1 cellular context compared by ENCODE assay signal in the genomic region with DNA sequence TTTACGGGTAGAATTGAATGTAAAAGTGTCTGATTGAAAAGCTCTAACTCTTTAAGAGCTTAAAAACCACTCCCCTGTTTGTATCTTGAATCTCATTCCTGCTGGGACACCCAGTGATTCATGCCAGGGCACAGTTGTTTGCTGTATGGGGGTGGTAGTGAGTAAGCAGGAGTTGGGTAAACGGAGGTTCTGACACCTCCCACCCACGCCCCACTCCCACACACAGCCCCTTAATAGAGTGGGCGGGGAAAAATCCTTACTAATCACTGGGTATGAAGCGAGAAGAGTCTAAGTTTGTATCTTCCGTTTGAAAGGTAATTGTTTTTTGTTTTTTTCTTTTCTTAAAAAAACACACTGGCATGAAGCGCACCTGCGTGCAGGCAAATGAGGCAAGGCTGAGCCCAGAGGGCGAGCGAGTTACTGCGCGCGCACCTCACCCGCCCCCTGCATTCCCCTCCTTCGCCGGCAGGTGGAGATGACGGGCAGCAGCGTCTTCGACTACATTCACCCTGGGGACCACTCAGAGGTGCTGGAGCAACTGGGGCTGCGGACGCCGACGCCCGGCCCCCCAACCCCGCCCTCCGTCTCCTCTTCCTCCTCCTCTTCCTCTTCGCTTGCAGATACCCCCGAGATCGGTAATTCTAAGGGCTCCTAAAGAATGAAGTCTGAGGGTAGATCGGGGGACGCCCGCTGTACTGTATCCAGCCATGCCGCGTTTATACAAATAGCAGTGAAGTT.
TF ChIP-seq lines count a peak whose summit lies in the region.

No MANE protein-coding gene starts in this region.

TF ChIP-seq in HEK293, 187 proteins besides CTCF, POLR2A, EP300 and RAD21 (continued from another document and continues in another):
- TF ChIP-seq SCRT1 (tag by site-specific recombination; IDR thresholded peaks at IDR 0.05; ENCODE audit: borderline replicate concordance) = no peak
- peak; percentile 75; the same call in 1 of the 2 replicates for TF ChIP-seq ZNF423 (tag by site-specific recombination; IDR thresholded peaks at IDR 0.05)
- TF ChIP-seq ZNF768 (tag by site-specific recombination; IDR thresholded peaks at IDR 0.05) = no peak
- no peak for TF ChIP-seq ZNF521 (tag by site-specific recombination; IDR thresholded peaks at IDR 0.05)
- no peak for TF ChIP-seq PRDM1 (tag by site-specific recombination; IDR thresholded peaks at IDR 0.05)
- TF ChIP-seq SCRT2 (tag by site-specific recombination; IDR thresholded peaks at IDR 0.05) = no peak
- TF ChIP-seq, protein P1, sequence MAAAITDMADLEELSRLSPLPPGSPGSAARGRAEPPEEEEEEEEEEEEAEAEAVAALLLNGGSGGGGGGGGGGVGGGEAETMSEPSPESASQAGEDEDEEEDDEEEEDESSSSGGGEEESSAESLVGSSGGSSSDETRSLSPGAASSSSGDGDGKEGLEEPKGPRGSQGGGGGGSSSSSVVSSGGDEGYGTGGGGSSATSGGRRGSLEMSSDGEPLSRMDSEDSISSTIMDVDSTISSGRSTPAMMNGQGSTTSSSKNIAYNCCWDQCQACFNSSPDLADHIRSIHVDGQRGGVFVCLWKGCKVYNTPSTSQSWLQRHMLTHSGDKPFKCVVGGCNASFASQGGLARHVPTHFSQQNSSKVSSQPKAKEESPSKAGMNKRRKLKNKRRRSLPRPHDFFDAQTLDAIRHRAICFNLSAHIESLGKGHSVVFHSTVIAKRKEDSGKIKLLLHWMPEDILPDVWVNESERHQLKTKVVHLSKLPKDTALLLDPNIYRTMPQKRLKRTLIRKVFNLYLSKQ (tag by site-specific recombination; IDR thresholded peaks at IDR 0.05; ENCODE audit: borderline replicate concordance) = no peak
- TF ChIP-seq, protein P2, sequence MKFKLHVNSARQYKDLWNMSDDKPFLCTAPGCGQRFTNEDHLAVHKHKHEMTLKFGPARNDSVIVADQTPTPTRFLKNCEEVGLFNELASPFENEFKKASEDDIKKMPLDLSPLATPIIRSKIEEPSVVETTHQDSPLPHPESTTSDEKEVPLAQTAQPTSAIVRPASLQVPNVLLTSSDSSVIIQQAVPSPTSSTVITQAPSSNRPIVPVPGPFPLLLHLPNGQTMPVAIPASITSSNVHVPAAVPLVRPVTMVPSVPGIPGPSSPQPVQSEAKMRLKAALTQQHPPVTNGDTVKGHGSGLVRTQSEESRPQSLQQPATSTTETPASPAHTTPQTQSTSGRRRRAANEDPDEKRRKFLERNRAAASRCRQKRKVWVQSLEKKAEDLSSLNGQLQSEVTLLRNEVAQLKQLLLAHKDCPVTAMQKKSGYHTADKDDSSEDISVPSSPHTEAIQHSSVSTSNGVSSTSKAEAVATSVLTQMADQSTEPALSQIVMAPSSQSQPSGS (tag by site-specific recombination; IDR thresholded peaks at IDR 0.05; ENCODE audit: low read depth) = no peak
- TF ChIP-seq ZNF501 (tag by site-specific recombination; IDR thresholded peaks at IDR 0.05) = no peak
- TF ChIP-seq FEZF1 (tag by site-specific recombination; IDR thresholded peaks at IDR 0.05) = no peak
- TF ChIP-seq TRIM28 (IDR thresholded peaks at IDR 0.05; ENCODE audit: borderline replicate concordance, low read length) = no peak
- TF ChIP-seq SP3 (tag by site-specific recombination; IDR thresholded peaks at IDR 0.05) = peak; percentile 78
- peak; percentile 6; the same call in 1 of the 2 replicates for TF ChIP-seq ZFP37 (tag by site-specific recombination; IDR thresholded peaks at IDR 0.05)
- TF ChIP-seq, protein P3, sequence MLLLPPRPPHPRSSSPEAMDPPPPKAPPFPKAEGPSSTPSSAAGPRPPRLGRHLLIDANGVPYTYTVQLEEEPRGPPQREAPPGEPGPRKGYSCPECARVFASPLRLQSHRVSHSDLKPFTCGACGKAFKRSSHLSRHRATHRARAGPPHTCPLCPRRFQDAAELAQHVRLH (tag by site-specific recombination; IDR thresholded peaks at IDR 0.05) = no peak
- no peak for TF ChIP-seq YY1 (tag by site-specific recombination; IDR thresholded peaks at IDR 0.05)
- TF ChIP-seq, protein P4, sequence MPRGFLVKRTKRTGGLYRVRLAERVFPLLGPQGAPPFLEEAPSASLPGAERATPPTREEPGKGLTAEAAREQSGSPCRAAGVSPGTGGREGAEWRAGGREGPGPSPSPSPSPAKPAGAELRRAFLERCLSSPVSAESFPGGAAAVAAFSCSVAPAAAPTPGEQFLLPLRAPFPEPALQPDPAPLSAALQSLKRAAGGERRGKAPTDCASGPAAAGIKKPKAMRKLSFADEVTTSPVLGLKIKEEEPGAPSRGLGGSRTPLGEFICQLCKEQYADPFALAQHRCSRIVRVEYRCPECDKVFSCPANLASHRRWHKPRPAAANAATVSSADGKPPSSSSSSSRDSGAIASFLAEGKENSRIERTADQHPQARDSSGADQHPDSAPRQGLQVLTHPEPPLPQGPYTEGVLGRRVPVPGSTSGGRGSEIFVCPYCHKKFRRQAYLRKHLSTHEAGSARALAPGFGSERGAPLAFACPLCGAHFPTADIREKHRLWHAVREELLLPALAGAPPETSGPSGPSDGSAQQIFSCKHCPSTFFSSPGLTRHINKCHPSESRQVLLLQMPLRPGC (tag by site-specific recombination; IDR thresholded peaks at IDR 0.05) = no peak
- TF ChIP-seq GLIS2 (tag by site-specific recombination; IDR thresholded peaks at IDR 0.05) = no peak
- TF ChIP-seq ZNF544 (tag by site-specific recombination; IDR thresholded peaks at IDR 0.05) = no peak
- TF ChIP-seq HOXC10 (CRISPR knock-in tag; IDR thresholded peaks at IDR 0.05) = no peak
- no peak for TF ChIP-seq ZNF146 (tag by site-specific recombination; IDR thresholded peaks at IDR 0.05)
- no peak for TF ChIP-seq GFI1B (tag by site-specific recombination; IDR thresholded peaks at IDR 0.05)
- no peak for TF ChIP-seq ZNF138 (tag by site-specific recombination; IDR thresholded peaks at IDR 0.05; ENCODE audit: borderline replicate concordance)
- TF ChIP-seq ZXDB (tag by site-specific recombination; IDR thresholded peaks at IDR 0.05) = peak; percentile 47; the same call in 1 of the 2 replicates
- no peak for TF ChIP-seq ZNF658 (tag by site-specific recombination; IDR thresholded peaks at IDR 0.05)
- TF ChIP-seq ZNF830 (tag by site-specific recombination; IDR thresholded peaks at IDR 0.05; ENCODE audit: low read depth) = no peak
- TF ChIP-seq, protein P5, sequence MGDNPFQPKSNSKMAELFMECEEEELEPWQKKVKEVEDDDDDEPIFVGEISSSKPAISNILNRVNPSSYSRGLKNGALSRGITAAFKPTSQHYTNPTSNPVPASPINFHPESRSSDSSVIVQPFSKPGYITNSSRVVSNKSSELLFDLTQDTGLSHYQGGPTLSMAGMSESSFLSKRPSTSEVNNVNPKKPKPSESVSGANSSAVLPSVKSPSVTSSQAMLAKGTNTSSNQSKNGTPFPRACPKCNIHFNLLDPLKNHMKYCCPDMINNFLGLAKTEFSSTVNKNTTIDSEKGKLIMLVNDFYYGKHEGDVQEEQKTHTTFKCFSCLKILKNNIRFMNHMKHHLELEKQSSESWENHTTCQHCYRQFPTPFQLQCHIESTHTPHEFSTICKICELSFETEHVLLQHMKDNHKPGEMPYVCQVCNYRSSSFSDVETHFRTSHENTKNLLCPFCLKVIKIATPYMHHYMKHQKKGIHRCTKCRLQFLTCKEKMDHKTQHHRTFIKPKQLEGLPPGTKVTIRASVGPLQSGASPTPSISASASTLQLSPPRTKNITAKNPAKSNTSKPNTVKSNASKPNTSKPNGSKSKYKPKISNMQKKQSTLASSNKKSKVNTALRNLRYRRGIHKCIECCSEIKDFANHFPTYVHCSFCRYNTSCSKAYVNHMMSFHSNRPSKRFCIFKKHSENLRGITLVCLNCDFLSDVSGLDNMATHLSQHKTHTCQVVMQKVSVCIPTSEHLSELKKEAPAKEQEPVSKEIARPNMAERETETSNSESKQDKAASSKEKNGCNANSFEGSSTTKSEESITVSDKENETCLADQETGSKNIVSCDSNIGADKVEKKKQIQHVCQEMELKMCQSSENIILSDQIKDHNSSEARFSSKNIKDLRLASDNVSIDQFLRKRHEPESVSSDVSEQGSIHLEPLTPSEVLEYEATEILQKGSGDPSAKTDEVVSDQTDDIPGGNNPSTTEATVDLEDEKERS (tag by site-specific recombination; IDR thresholded peaks at IDR 0.05) = no peak
- no peak for TF ChIP-seq ZNF555 (tag by site-specific recombination; conservative IDR thresholded peaks at IDR 0.05)
- no peak for TF ChIP-seq GLI2 (tag by site-specific recombination; IDR thresholded peaks at IDR 0.05; ENCODE audit: borderline replicate concordance, low read depth)
- TF ChIP-seq, protein P6, sequence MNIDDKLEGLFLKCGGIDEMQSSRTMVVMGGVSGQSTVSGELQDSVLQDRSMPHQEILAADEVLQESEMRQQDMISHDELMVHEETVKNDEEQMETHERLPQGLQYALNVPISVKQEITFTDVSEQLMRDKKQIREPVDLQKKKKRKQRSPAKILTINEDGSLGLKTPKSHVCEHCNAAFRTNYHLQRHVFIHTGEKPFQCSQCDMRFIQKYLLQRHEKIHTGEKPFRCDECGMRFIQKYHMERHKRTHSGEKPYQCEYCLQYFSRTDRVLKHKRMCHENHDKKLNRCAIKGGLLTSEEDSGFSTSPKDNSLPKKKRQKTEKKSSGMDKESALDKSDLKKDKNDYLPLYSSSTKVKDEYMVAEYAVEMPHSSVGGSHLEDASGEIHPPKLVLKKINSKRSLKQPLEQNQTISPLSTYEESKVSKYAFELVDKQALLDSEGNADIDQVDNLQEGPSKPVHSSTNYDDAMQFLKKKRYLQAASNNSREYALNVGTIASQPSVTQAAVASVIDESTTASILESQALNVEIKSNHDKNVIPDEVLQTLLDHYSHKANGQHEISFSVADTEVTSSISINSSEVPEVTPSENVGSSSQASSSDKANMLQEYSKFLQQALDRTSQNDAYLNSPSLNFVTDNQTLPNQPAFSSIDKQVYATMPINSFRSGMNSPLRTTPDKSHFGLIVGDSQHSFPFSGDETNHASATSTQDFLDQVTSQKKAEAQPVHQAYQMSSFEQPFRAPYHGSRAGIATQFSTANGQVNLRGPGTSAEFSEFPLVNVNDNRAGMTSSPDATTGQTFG (tag by site-specific recombination; IDR thresholded peaks at IDR 0.05; ENCODE audit: borderline replicate concordance) = no peak
- TF ChIP-seq SP7 (tag by site-specific recombination; IDR thresholded peaks at IDR 0.05) = peak; percentile 70; the same call in 1 of the 2 replicates
- TF ChIP-seq ZFP69B (tag by site-specific recombination; IDR thresholded peaks at IDR 0.05) = peak; percentile 21; the same call in 1 of the 2 replicates
- no peak for TF ChIP-seq ZNF214 (tag by site-specific recombination; IDR thresholded peaks at IDR 0.05; ENCODE audit: borderline replicate concordance)
- no peak for TF ChIP-seq ZNF114 (tag by site-specific recombination; IDR thresholded peaks at IDR 0.05)
- TF ChIP-seq, protein P7, sequence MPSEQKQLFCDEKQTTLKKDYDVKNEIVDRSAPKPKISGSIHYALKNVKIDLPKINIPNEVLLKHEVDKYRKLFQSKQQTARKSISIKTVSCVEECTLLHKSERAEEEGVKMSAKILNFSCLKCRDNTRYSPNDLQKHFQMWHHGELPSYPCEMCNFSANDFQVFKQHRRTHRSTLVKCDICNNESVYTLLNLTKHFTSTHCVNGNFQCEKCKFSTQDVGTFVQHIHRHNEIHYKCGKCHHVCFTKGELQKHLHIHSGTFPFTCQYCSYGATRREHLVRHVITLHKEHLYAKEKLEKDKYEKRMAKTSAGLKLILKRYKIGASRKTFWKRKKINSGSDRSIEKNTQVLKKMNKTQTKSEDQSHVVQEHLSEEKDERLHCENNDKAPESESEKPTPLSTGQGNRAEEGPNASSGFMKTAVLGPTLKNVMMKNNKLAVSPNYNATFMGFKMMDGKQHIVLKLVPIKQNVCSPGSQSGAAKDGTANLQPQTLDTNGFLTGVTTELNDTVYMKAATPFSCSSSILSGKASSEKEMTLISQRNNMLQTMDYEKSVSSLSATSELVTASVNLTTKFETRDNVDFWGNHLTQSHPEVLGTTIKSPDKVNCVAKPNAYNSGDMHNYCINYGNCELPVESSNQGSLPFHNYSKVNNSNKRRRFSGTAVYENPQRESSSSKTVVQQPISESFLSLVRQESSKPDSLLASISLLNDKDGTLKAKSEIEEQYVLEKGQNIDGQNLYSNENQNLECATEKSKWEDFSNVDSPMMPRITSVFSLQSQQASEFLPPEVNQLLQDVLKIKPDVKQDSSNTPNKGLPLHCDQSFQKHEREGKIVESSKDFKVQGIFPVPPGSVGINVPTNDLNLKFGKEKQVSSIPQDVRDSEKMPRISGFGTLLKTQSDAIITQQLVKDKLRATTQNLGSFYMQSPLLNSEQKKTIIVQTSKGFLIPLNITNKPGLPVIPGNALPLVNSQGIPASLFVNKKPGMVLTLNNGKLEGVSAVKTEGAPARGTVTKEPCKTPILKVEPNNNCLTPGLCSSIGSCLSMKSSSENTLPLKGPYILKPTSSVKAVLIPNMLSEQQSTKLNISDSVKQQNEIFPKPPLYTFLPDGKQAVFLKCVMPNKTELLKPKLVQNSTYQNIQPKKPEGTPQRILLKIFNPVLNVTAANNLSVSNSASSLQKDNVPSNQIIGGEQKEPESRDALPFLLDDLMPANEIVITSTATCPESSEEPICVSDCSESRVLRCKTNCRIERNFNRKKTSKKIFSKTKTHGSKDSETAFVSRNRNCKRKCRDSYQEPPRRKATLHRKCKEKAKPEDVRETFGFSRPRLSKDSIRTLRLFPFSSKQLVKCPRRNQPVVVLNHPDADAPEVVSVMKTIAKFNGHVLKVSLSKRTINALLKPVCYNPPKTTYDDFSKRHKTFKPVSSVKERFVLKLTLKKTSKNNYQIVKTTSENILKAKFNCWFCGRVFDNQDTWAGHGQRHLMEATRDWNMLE (tag by site-specific recombination; conservative IDR thresholded peaks at IDR 0.05; ENCODE audit: low read depth) = no peak
- TF ChIP-seq ZFP3 (tag by site-specific recombination; IDR thresholded peaks at IDR 0.05; ENCODE audit: low read depth) = no peak
- TF ChIP-seq ZNF558 (tag by site-specific recombination; IDR thresholded peaks at IDR 0.05) = no peak
- no peak for TF ChIP-seq HOXD13 (CRISPR knock-in tag; IDR thresholded peaks at IDR 0.05; ENCODE audit: borderline replicate concordance)
- TF ChIP-seq, protein P8, sequence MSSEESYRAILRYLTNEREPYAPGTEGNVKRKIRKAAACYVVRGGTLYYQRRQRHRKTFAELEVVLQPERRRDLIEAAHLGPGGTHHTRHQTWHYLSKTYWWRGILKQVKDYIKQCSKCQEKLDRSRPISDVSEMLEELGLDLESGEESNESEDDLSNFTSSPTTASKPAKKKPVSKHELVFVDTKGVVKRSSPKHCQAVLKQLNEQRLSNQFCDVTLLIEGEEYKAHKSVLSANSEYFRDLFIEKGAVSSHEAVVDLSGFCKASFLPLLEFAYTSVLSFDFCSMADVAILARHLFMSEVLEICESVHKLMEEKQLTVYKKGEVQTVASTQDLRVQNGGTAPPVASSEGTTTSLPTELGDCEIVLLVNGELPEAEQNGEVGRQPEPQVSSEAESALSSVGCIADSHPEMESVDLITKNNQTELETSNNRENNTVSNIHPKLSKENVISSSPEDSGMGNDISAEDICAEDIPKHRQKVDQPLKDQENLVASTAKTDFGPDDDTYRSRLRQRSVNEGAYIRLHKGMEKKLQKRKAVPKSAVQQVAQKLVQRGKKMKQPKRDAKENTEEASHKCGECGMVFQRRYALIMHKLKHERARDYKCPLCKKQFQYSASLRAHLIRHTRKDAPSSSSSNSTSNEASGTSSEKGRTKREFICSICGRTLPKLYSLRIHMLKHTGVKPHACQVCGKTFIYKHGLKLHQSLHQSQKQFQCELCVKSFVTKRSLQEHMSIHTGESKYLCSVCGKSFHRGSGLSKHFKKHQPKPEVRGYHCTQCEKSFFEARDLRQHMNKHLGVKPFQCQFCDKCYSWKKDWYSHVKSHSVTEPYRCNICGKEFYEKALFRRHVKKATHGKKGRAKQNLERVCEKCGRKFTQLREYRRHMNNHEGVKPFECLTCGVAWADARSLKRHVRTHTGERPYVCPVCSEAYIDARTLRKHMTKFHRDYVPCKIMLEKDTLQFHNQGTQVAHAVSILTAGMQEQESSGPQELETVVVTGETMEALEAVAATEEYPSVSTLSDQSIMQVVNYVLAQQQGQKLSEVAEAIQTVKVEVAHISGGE (tag by site-specific recombination; conservative IDR thresholded peaks at IDR 0.05; ENCODE audit: low read depth) = 0 out of 2 replicates have a peak, but pooled peaks have one; percentile 21
- TF ChIP-seq KLF7 (tag by site-specific recombination; IDR thresholded peaks at IDR 0.05; ENCODE audit: borderline replicate concordance) = peak; percentile 33; the same call in 1 of the 2 replicates
